In genomic region chr7:47580175-47580701, GRCh38 we compare ENCODE assay signal across 1 cellular context.
TF ChIP-seq lines count a peak whose summit lies in the region.

No MANE protein-coding gene starts in this region.

TF ChIP-seq in HepG2, 621 proteins besides CTCF, POLR2A, EP300 and RAD21 (continued from another document and continues in another):
- TF ChIP-seq ZBTB40 (IDR thresholded peaks at IDR 0.05) (no peak), ZBTB40 (CRISPR knock-in tag; IDR thresholded peaks at IDR 0.05) (no peak), ZBTB39 (CRISPR knock-in tag; IDR thresholded peaks at IDR 0.05) (no peak), ZNF296 (CRISPR knock-in tag; conservative IDR thresholded peaks at IDR 0.05) (no peak), ZNF343 (CRISPR knock-in tag; IDR thresholded peaks at IDR 0.05) (no peak), ZNF160 (CRISPR knock-in tag; IDR thresholded peaks at IDR 0.05) (no peak), HNRNPLL (IDR thresholded peaks at IDR 0.05; ENCODE audit: low read depth, low read length, poor library complexity, severe bottlenecking) (no peak), ZMYM4 (CRISPR knock-in tag; IDR thresholded peaks at IDR 0.05) (no peak), RARA (CRISPR knock-in tag; IDR thresholded peaks at IDR 0.05) (peak; percentile 83), ZNF704 (CRISPR knock-in tag; IDR thresholded peaks at IDR 0.05; ENCODE audit: borderline replicate concordance) (no peak), ZNF766 (CRISPR knock-in tag; IDR thresholded peaks at IDR 0.05; ENCODE audit: borderline replicate concordance) (no peak), ZNF644 (CRISPR knock-in tag; IDR thresholded peaks at IDR 0.05; ENCODE audit: low read depth) (no peak), YEATS4 (CRISPR knock-in tag; IDR thresholded peaks at IDR 0.05; ENCODE audit: borderline replicate concordance) (no peak), CSRNP2 (CRISPR knock-in tag; conservative IDR thresholded peaks at IDR 0.05; ENCODE audit: low read depth) (no peak), ATF6 (CRISPR knock-in tag; conservative IDR thresholded peaks at IDR 0.05) (no peak), CHCHD3 (CRISPR knock-in tag; IDR thresholded peaks at IDR 0.05) (no peak), HNF1A (IDR thresholded peaks at IDR 0.05; ENCODE audit: low read depth) (no peak), HNF1A (CRISPR knock-in tag; IDR thresholded peaks at IDR 0.05; ENCODE audit: borderline replicate concordance) (peak; percentile 55; the same call in 1 of the 2 replicates), ZNF83 (CRISPR knock-in tag; IDR thresholded peaks at IDR 0.05; ENCODE audit: borderline replicate concordance) (no peak), RFXAP (CRISPR knock-in tag; IDR thresholded peaks at IDR 0.05; ENCODE audit: borderline replicate concordance) (no peak), SOX6 (IDR thresholded peaks at IDR 0.05) (no peak), SOX6 (CRISPR knock-in tag; IDR thresholded peaks at IDR 0.05) (peak; percentile 82), PHF5A (CRISPR knock-in tag; IDR thresholded peaks at IDR 0.05; ENCODE audit: low read depth, unreplicated experiment) (no peak), FOXC1 (CRISPR knock-in tag; IDR thresholded peaks at IDR 0.05; ENCODE audit: borderline replicate concordance) (no peak), ZSCAN9 (CRISPR knock-in tag; IDR thresholded peaks at IDR 0.05; ENCODE audit: borderline replicate concordance) (no peak; the same call in 1 of the 2 replicates), ZNF589 (CRISPR knock-in tag; conservative IDR thresholded peaks at IDR 0.05) (no peak), HNRNPL (IDR thresholded peaks at IDR 0.05; ENCODE audit: low read depth, low read length) (no peak)
- TF ChIP-seq, protein P1, sequence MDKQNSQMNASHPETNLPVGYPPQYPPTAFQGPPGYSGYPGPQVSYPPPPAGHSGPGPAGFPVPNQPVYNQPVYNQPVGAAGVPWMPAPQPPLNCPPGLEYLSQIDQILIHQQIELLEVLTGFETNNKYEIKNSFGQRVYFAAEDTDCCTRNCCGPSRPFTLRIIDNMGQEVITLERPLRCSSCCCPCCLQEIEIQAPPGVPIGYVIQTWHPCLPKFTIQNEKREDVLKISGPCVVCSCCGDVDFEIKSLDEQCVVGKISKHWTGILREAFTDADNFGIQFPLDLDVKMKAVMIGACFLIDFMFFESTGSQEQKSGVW (CRISPR knock-in tag; IDR thresholded peaks at IDR 0.05; ENCODE audit: borderline replicate concordance) = no peak
- TF ChIP-seq, protein P2, sequence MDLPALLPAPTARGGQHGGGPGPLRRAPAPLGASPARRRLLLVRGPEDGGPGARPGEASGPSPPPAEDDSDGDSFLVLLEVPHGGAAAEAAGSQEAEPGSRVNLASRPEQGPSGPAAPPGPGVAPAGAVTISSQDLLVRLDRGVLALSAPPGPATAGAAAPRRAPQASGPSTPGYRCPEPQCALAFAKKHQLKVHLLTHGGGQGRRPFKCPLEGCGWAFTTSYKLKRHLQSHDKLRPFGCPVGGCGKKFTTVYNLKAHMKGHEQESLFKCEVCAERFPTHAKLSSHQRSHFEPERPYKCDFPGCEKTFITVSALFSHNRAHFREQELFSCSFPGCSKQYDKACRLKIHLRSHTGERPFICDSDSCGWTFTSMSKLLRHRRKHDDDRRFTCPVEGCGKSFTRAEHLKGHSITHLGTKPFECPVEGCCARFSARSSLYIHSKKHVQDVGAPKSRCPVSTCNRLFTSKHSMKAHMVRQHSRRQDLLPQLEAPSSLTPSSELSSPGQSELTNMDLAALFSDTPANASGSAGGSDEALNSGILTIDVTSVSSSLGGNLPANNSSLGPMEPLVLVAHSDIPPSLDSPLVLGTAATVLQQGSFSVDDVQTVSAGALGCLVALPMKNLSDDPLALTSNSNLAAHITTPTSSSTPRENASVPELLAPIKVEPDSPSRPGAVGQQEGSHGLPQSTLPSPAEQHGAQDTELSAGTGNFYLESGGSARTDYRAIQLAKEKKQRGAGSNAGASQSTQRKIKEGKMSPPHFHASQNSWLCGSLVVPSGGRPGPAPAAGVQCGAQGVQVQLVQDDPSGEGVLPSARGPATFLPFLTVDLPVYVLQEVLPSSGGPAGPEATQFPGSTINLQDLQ (CRISPR knock-in tag; IDR thresholded peaks at IDR 0.05) = no peak
- TF ChIP-seq, protein P3, sequence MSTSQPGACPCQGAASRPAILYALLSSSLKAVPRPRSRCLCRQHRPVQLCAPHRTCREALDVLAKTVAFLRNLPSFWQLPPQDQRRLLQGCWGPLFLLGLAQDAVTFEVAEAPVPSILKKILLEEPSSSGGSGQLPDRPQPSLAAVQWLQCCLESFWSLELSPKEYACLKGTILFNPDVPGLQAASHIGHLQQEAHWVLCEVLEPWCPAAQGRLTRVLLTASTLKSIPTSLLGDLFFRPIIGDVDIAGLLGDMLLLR (CRISPR knock-in tag; IDR thresholded peaks at IDR 0.05) = no peak
